Comparison of ENCODE assay signal across 24 cellular contexts in the genomic region with DNA sequence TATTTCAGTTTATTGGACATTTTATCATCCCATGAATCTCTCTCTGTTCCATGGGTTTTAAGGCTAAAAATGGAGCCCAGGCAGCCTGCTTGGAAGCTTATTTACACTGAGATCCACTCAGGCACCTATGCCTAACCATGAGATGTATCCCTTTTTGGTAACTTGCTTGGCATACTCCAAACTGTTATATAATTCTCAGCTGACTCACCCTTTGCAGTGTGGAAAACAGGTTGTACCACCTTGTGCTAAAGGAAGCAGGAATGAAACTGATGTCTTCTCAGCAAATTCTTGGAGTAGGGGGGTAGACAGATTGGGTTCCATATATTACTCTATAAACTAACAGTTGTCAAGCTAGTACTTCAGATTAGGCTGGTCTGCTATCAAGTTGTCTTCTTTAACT.
"Had no signal": no experiment of that assay in that cellular context is flagged by ENCODE, and none has a peak within 500 bp of the region (broad histone marks: within the 10 kb centered on the region; RNA-seq: fewer than 3 reads in every experiment).

No MANE protein-coding gene starts in this region.

- H3K9me3 ChIP-seq: right atrium auricular region, transverse colon, vagina had no signal

- H3K36me3 Mint-ChIP-seq: activated CD4-positive, alpha-beta memory T cell treated with anti-CD3 and anti-CD28 coated beads for 36 hours; memory B cell; naive B cell had no signal

- H3K27ac ChIP-seq: brain microvascular endothelial cell, right atrium auricular region, transverse colon, vagina had no signal

- H3K27me3 ChIP-seq: brain microvascular endothelial cell, right atrium auricular region, transverse colon, vagina had no signal

- H3K4me3 ChIP-seq: right atrium auricular region, transverse colon, vagina had no signal

- H3K9me3 Mint-ChIP-seq: activated CD4-positive, alpha-beta memory T cell treated with anti-CD3 and anti-CD28 coated beads for 36 hours; activated T-helper 1 cell treated with anti-CD3 and anti-CD28 coated beads, Interleukin-12 subunit alpha, Interleukin-12 subunit beta, Interleukin-2, Interleukin-4 antibody, amounts not matched to agents 30 ng/mL and 10 ng/mL and 1 ng/mL, durations not matched to agents 14 hours and 24 hours and 36 hours; memory B cell; neural crest cell; T-helper 2 cell treated with Interferon-gamma antibody and Interleukin-4, amounts not matched to agents 5 μg/mL and 100 μg/mL, for 36 hours had no signal

- DNase-seq: activated CD4-positive, alpha-beta memory T cell treated with anti-CD3 and anti-CD28 coated beads for 36 hours; activated CD4-positive, alpha-beta T cell treated with anti-CD3 and anti-CD28 coated beads for 36 hours; activated naive CD4-positive, alpha-beta T cell treated with Interleukin-2 at 50 U/mL for 16 hours; activated T-cell treated with anti-CD3 and anti-CD28 coated beads for 4 hours; aorta; brain microvascular endothelial cell; cerebellar nuclear complex; cortex of kidney; effector CD4-positive, alpha-beta T cell; foreskin fibroblast; glutamatergic neuron; hippocampal formation; islet precursor cell; naive B cell; stimulated activated naive CD8-positive, alpha-beta T cell treated with anti-CD3 and anti-CD28 coated beads, Interleukin-15, Interleukin-2, amounts not matched to agents 100 U/mL and 50 U/mL, for 24 hours; substantia nigra; transverse colon had no signal

- H3K27ac Mint-ChIP-seq: activated CD4-positive, alpha-beta memory T cell treated with anti-CD3 and anti-CD28 coated beads for 36 hours; activated CD4-positive, alpha-beta T cell treated with anti-CD3 and anti-CD28 coated beads for 36 hours; activated T-helper 1 cell treated with anti-CD3 and anti-CD28 coated beads, Interleukin-12 subunit alpha, Interleukin-12 subunit beta, Interleukin-2, Interleukin-4 antibody, amounts not matched to agents 30 ng/mL and 10 ng/mL and 1 ng/mL, durations not matched to agents 14 hours and 24 hours and 36 hours; memory B cell; naive B cell; T-helper 2 cell treated with Interferon-gamma antibody and Interleukin-4, amounts not matched to agents 5 μg/mL and 100 μg/mL, for 36 hours had no signal

- H3K36me3 ChIP-seq: brain microvascular endothelial cell, right atrium auricular region, transverse colon, vagina had no signal

- ATAC-seq: activated CD4-positive, alpha-beta T cell treated with anti-CD3 and anti-CD28 coated beads for 36 hours; left lobe of liver; stimulated activated naive CD8-positive, alpha-beta T cell treated with anti-CD3 and anti-CD28 coated beads, Interleukin-15, Interleukin-2, amounts not matched to agents 100 U/mL and 50 U/mL, for 24 hours had no signal

- H3K4me1 ChIP-seq: right atrium auricular region, transverse colon had no signal
